In genomic region chr6:165573671-165574070, GRCh38 we compare ENCODE assay signal across 8 cellular contexts.
DNase-seq lines count a peak whose midpoint lies in the region; ATAC-seq, FAIRE-seq and TF ChIP-seq lines count a peak whose summit lies in the region.
"Had no signal": no experiment of that assay in that cellular context is flagged by ENCODE, and none has a peak within 500 bp of the region (broad histone marks: within the 10 kb centered on the region; RNA-seq: fewer than 3 reads in every experiment).

No MANE protein-coding gene starts in this region.

- H3K23ac ChIP-seq in mesendoderm (ENCODE audit: low read length) = no peak overlapping the region

- POLR2A ChIA-PET in endothelial cell of umbilical vein (lab: Charles Lee) = interaction anchor here (0.8 kb wide), 1 partner anchor 11 kb away, joined by 3 read pairs; no protein-coding TSS in a partner anchor

- no peaks in the 10 kb centered on the region for H3K79me1 ChIP-seq in mesendoderm (ENCODE audit: low read length)

- CTCF ChIA-PET in endothelial cell of umbilical vein (lab: Charles Lee) = interaction anchor here (0.6 to 2.3 kb wide), 13 partner anchors 8 to 172 kb away, joined by 3 to 17 read pairs (median 4); no protein-coding TSS in a partner anchor

- intact Hi-C loops in endothelial cell of umbilical vein (cut with micrococcal nuclease) = loop anchor here (1.0 to 10.0 kb wide), 9 partner anchors 12 to 1249 kb away; partner anchors contain the start of gene PDE10A
- intact Hi-C loops in dorsolateral prefrontal cortex (cut with DNase I) = loop anchor here in 1 of 2 donors (5.0 kb wide), 1 partner anchor 89 kb away; the partner anchor contains the start of gene PDE10A

- H3K4me3 ChIP-seq in endothelial cell of umbilical vein (replicated peaks in 1 of 3; ENCODE audit: insufficient read depth in 1 of 3, low read depth in 1 of 3, low read length in 3 of 3) = no peak overlapping the region
- H3K4me3 ChIP-seq in mesendoderm (ENCODE audit: low read length) = no peak overlapping the region
- no peak overlapping the region for H3K4me3 ChIP-seq in upper lobe of left lung
- H3K4me3 ChIP-seq in dorsolateral prefrontal cortex = no peak overlapping the region
- H3K4me3 ChIP-seq: SJCRH30 had no signal

- no peak overlapping the region for H2AFZ ChIP-seq in endothelial cell of umbilical vein (ENCODE audit: low read depth, low read length)

- no peaks in the 10 kb centered on the region for H3K27me3 Mint-ChIP-seq in activated T-helper 17 cell treated with anti-CD3 and anti-CD28 coated beads, Interleukin-2, amount 50 U/mL, for 72 hours

- dilution Hi-C loops in endothelial cell of umbilical vein (cut with MboI; ENCODE audit: extremely low pct_ligation_motif_present, low sequenced_read_pairs) = no loop called here

- TF ChIP-seq POLR2A in endothelial cell of umbilical vein (IDR thresholded peaks at IDR 0.05; ENCODE audit: low read depth, low read length) = peak; percentile 26
- no peak for TF ChIP-seq POLR2A in upper lobe of left lung (IDR thresholded peaks at IDR 0.05)

- H4K8ac ChIP-seq in mesendoderm (ENCODE audit: low read depth, low read length) = no peak overlapping the region

- ATAC-seq in upper lobe of left lung (ENCODE audit: low FRiP score in 2 of 2) (peak; percentile 68 to 74), HG03139 (IDR thresholded peaks at IDR 0.05; ENCODE audit: unreplicated experiment) (no peak)
- no peak for ATAC-seq in activated T-helper 17 cell treated with anti-CD3 and anti-CD28 coated beads, Interleukin-2, amount 50 U/mL, for 72 hours (replicated peaks)

- H3K36me3 ChIP-seq in endothelial cell of umbilical vein (ENCODE audit: control insufficient read depth in 2 of 2, extremely low read depth in 1 of 2, insufficient read depth in 2 of 2, low read length in 2 of 2) (no peaks in the 10 kb centered on the region), mesendoderm (ENCODE audit: control insufficient read depth, insufficient read depth, low read length) (no peaks in the 10 kb centered on the region), upper lobe of left lung (no peaks in the 10 kb centered on the region)
- H3K36me3 ChIP-seq: SJCRH30 had no signal

- no peaks in the 10 kb centered on the region for H3K9me3 Mint-ChIP-seq in activated T-helper 17 cell treated with anti-CD3 and anti-CD28 coated beads, Interleukin-2, amount 50 U/mL, for 72 hours

- H2BK120ac ChIP-seq in mesendoderm (ENCODE audit: low read depth, low read length) = no peak overlapping the region

- H3K27ac ChIP-seq in endothelial cell of umbilical vein (ENCODE audit: insufficient read depth, low read depth, low read length) (peak overlapping the region; percentile 69), mesendoderm (ENCODE audit: low read depth, low read length) (peak overlapping the region; percentile 23), upper lobe of left lung (no peak overlapping the region), dorsolateral prefrontal cortex (peak overlapping the region in 3 of 59 donors; percentile 5 to 36 (median 32))
- H3K27ac ChIP-seq: SJCRH30 had no signal

- peak; percentile 73 for FAIRE-seq in endothelial cell of umbilical vein (lab: Jason Lieb, UNC)

- H3K4ac ChIP-seq in mesendoderm (ENCODE audit: low read depth, low read length) = no peak overlapping the region

- DNase-seq in NCI-H2196 (lab: John Stamatoyannopoulos, UW; ENCODE audit: unreplicated experiment) (peak; percentile 6), endothelial cell of umbilical vein (ENCODE audit: low read depth, low spot score) (peak; percentile 97), mesendoderm (peak; percentile 96), upper lobe of left lung (no peak), dorsolateral prefrontal cortex (no peak)

- H3K79me2 ChIP-seq in endothelial cell of umbilical vein (ENCODE audit: control insufficient read depth, insufficient read depth, low read length) (peaks cover 3% of the 10 kb centered on the region), mesendoderm (ENCODE audit: control insufficient read depth, insufficient read depth, low read length) (no peaks in the 10 kb centered on the region)

- H3K18ac ChIP-seq in mesendoderm (ENCODE audit: low read length) = no peak overlapping the region

- H3K9ac ChIP-seq in endothelial cell of umbilical vein (replicated peaks; ENCODE audit: extremely low read depth, insufficient read depth, low read length) (peak overlapping the region; percentile 56), mesendoderm (ENCODE audit: low read length) (no peak overlapping the region)

- H4K5ac ChIP-seq in mesendoderm (ENCODE audit: low read length) = no peak overlapping the region

- peak in 1 of 4 donors; percentile 29 for TF ChIP-seq EP300 in upper lobe of left lung (IDR thresholded peaks at IDR 0.05)

- no CpG with 5 or more reads among the region's 5 CpGs for WGBS in mesendoderm (ENCODE audit: extremely low coverage, insufficient coverage, low lambda C conversion rate)
- WGBS in upper lobe of left lung, 2 donors = 25 to 31% methylated on average over 5 of the region's 5 CpGs

- H4K20me1 ChIP-seq in endothelial cell of umbilical vein (replicated peaks; ENCODE audit: control insufficient read depth, extremely low read depth, insufficient read depth, low read length) = no peaks in the 10 kb centered on the region

- H3K4me1 ChIP-seq in endothelial cell of umbilical vein (ENCODE audit: control insufficient read depth, extremely low read depth, insufficient read depth, low read length) (peaks cover 19% of the 10 kb centered on the region), mesendoderm (ENCODE audit: control insufficient read depth, low read depth, low read length) (peaks cover 11% of the 10 kb centered on the region), upper lobe of left lung (no peaks in the 10 kb centered on the region)

- no peak overlapping the region for H3K27ac Mint-ChIP-seq in activated T-helper 17 cell treated with anti-CD3 and anti-CD28 coated beads, Interleukin-2, amount 50 U/mL, for 72 hours

- no peak overlapping the region for H3K4me3 Mint-ChIP-seq in activated T-helper 17 cell treated with anti-CD3 and anti-CD28 coated beads, Interleukin-2, amount 50 U/mL, for 72 hours

- TF ChIP-seq CTCF in endothelial cell of umbilical vein (IDR thresholded peaks at IDR 0.05; ENCODE audit: extremely low read depth in 1 of 2, insufficient read depth in 1 of 2, low read depth in 1 of 2, low read length in 2 of 2) = no peak
- no peak for TF ChIP-seq CTCF in upper lobe of left lung (IDR thresholded peaks at IDR 0.05)
- no peak for TF ChIP-seq CTCF in dorsolateral prefrontal cortex (IDR thresholded peaks at IDR 0.05 in 54 of 56, conservative IDR thresholded peaks at IDR 0.05 in 2 of 56; ENCODE audit: low read depth in 1 of 56, partially characterized antibody in 56 of 56)

- no TSS peak for BruUV-seq in endothelial cell of umbilical vein (replicated peaks; lab: Mats Ljungman, UMichigan)

- no peak overlapping the region for H3K56ac ChIP-seq in mesendoderm (ENCODE audit: low read length)

- no peaks in the 10 kb centered on the region for H3K36me3 Mint-ChIP-seq in activated T-helper 17 cell treated with anti-CD3 and anti-CD28 coated beads, Interleukin-2, amount 50 U/mL, for 72 hours (ENCODE audit: low read depth)

- H2BK5ac ChIP-seq in mesendoderm (ENCODE audit: low read length) = no peak overlapping the region

- H3K9me3 ChIP-seq in endothelial cell of umbilical vein (replicated peaks; ENCODE audit: control insufficient read depth, insufficient read depth, low read length) (no peaks in the 10 kb centered on the region), upper lobe of left lung (no peaks in the 10 kb centered on the region)
- H3K9me3 ChIP-seq: SJCRH30 had no signal

- H3K4me2 ChIP-seq in endothelial cell of umbilical vein (ENCODE audit: insufficient read depth, low read length) (peak overlapping the region; percentile 48), mesendoderm (ENCODE audit: low read length) (no peak overlapping the region)

- H3K27me3 ChIP-seq in endothelial cell of umbilical vein (ENCODE audit: control insufficient read depth in 2 of 2, insufficient read depth in 2 of 2, low read length in 2 of 2) (no peaks in the 10 kb centered on the region), mesendoderm (ENCODE audit: insufficient read depth, low read length, poor library complexity) (no peaks in the 10 kb centered on the region), upper lobe of left lung (no peaks in the 10 kb centered on the region), dorsolateral prefrontal cortex (no peaks in the 10 kb centered on the region)
- H3K27me3 ChIP-seq: SJCRH30 had no signal

- no peaks in the 10 kb centered on the region for H3K9me1 ChIP-seq in endothelial cell of umbilical vein (replicated peaks; ENCODE audit: control insufficient read depth, extremely low read depth, insufficient read depth, low read length)

- H2AK5ac ChIP-seq in mesendoderm (ENCODE audit: low read length) = no peak overlapping the region

- no peak overlapping the region for H2BK15ac ChIP-seq in mesendoderm (replicated peaks; ENCODE audit: low read depth)

- H3K4me1 Mint-ChIP-seq in activated T-helper 17 cell treated with anti-CD3 and anti-CD28 coated beads, Interleukin-2, amount 50 U/mL, for 72 hours = no peaks in the 10 kb centered on the region

TF ChIP-seq in endothelial cell of umbilical vein, 7 proteins besides CTCF, POLR2A, EP300 and RAD21:
- TF ChIP-seq MAX (IDR thresholded peaks at IDR 0.05; ENCODE audit: insufficient read depth, insufficient read length) (peak; percentile 70), GATA2 (IDR thresholded peaks at IDR 0.05; ENCODE audit: insufficient read depth, insufficient read length, low read depth, low read length) (peak; percentile 96), FOS (IDR thresholded peaks at IDR 0.05; ENCODE audit: borderline replicate concordance, insufficient read depth, low read length) (peak; percentile 71), MYC (IDR thresholded peaks at IDR 0.05; ENCODE audit: low read depth, low read length) (peak; percentile 93), EZH2 (IDR thresholded peaks at IDR 0.05; ENCODE audit: borderline replicate concordance, low read depth, low read length, severe bottlenecking) (no peak), JUN (IDR thresholded peaks at IDR 0.05; ENCODE audit: borderline replicate concordance, insufficient read depth, insufficient read length, low read depth) (peak; percentile 39), POLR2AphosphoS5 (IDR thresholded peaks at IDR 0.05; ENCODE audit: insufficient read depth, low read depth, low read length) (peak; percentile 70)

Comparison
In these comparisons a context has a peak if more than half of its experiments do, and no peak if none do; other contexts are left out.
1. DNase-seq: peak in NCI-H2196 (single experiment), endothelial cell of umbilical vein (single experiment) and mesendoderm (single experiment); none in upper lobe of left lung (0 of 2) and dorsolateral prefrontal cortex (0 of 10).
2. H3K27ac ChIP-seq: peak in endothelial cell of umbilical vein (single experiment) and mesendoderm (single experiment); none in upper lobe of left lung (0 of 4).
3. ATAC-seq: peak in upper lobe of left lung (2 of 2); none in activated T-helper 17 cell treated with anti-CD3 and anti-CD28 coated beads, Interleukin-2, amount 50 U/mL, for 72 hours (single experiment) and HG03139 (single experiment).